ENCODE assay signal across 9 cellular contexts in genomic region chr11:10908215-10908990, GRCh38. TPM values are rescaled to one million over a fixed set of nuclear protein-coding genes. Genes with fewer than 3 reads are reported as not detected.
DNase-seq lines count a peak whose midpoint lies in the region; ATAC-seq, FAIRE-seq and TF ChIP-seq lines count a peak whose summit lies in the region.
"Had no signal": no experiment of that assay in that cellular context is flagged by ENCODE, and none has a peak within 500 bp of the region (broad histone marks: within the 10 kb centered on the region; RNA-seq: fewer than 3 reads in every experiment).

No MANE protein-coding gene starts in this region.

- H3K36me3 ChIP-seq in SJCRH30 (no peaks in the 10 kb centered on the region), smooth muscle cell (ENCODE audit: low read depth) (no peaks in the 10 kb centered on the region)

- no peak for ATAC-seq in GM18909 (IDR thresholded peaks at IDR 0.05; ENCODE audit: poor library complexity, unreplicated experiment)
- ATAC-seq in stimulated activated effector memory CD8-positive, alpha-beta T cell treated with anti-CD3 and anti-CD28 coated beads, Interleukin-12 subunit alpha, Interleukin-12 subunit beta, amount 100 ng/mL, for 72 hours, result no peak
- no peak for ATAC-seq in GM21737 (IDR thresholded peaks at IDR 0.05; ENCODE audit: unreplicated experiment)
- ATAC-seq: activated CD8-positive, alpha-beta memory T cell treated with anti-CD3 and anti-CD28 coated beads, Interleukin-2, amount 10 ng/mL, durations not matched to agents 7 days and 5 days had no signal

- DNase-seq in H54 (ENCODE audit: insufficient read length, low spot score) (no peak), SJCRH30 (peak; percentile 53 to 58), fibroblast of the aortic adventitia (ENCODE audit: low read depth) (peak; percentile 71), smooth muscle cell (lab: John Stamatoyannopoulos, UW; ENCODE audit: unreplicated experiment) (no peak), iPS-NIHi7 (ENCODE audit: extremely low spot score) (no peak)
- DNase-seq in stimulated activated effector memory CD8-positive, alpha-beta T cell treated with anti-CD3 and anti-CD28 coated beads, Interleukin-12 subunit alpha, Interleukin-12 subunit beta, amount 100 ng/mL, for 72 hours (ENCODE audit: low spot score in 2 of 2), result no peak
- DNase-seq: activated CD8-positive, alpha-beta memory T cell treated with anti-CD3 and anti-CD28 coated beads, Interleukin-2, amount 10 ng/mL, durations not matched to agents 7 days and 5 days had no signal

- H3K9ac ChIP-seq in smooth muscle cell (ENCODE audit: low read depth), result no peak overlapping the region

- H3F3A ChIP-seq in smooth muscle cell (ENCODE audit: low read depth), result peaks cover 5% of the 10 kb centered on the region

- H3K27ac ChIP-seq in SJCRH30 (peak overlapping the region; percentile 15; the same call in 1 of the 2 replicates), smooth muscle cell (ENCODE audit: low read depth) (peak overlapping the region; percentile 56)

- no peaks in the 10 kb centered on the region for H3K9me3 Mint-ChIP-seq in stimulated activated effector memory CD8-positive, alpha-beta T cell treated with anti-CD3 and anti-CD28 coated beads, Interleukin-12 subunit alpha, Interleukin-12 subunit beta, amount 100 ng/mL, for 72 hours

- H3K9me3 ChIP-seq in SJCRH30 (replicated peaks) (no peaks in the 10 kb centered on the region), smooth muscle cell (replicated peaks; ENCODE audit: low read depth) (no peaks in the 10 kb centered on the region)

- peaks cover 7% of the 10 kb centered on the region for H3K4me1 Mint-ChIP-seq in stimulated activated effector memory CD8-positive, alpha-beta T cell treated with anti-CD3 and anti-CD28 coated beads, Interleukin-12 subunit alpha, Interleukin-12 subunit beta, amount 100 ng/mL, for 72 hours
- H3K4me1 Mint-ChIP-seq: activated CD8-positive, alpha-beta memory T cell treated with anti-CD3 and anti-CD28 coated beads, Interleukin-2, amount 10 ng/mL, durations not matched to agents 7 days and 5 days had no signal

- no peak for TF ChIP-seq POLR2A in H54 (IDR thresholded peaks at IDR 0.05; ENCODE audit: low read depth, low read length)

- H3K79me2 ChIP-seq in smooth muscle cell (ENCODE audit: low read depth), result no peaks in the 10 kb centered on the region

- H3K4me3 ChIP-seq in SJCRH30 (0 out of 2 replicates have a peak overlapping the region, but pooled peaks have one; percentile 7), fibroblast of the aortic adventitia (ENCODE audit: low read depth, low read length) (no peak overlapping the region), smooth muscle cell (no peak overlapping the region)

- H3K27me3 ChIP-seq in SJCRH30 (0 out of 2 replicates have a peak, but pooled peaks cover 5% of the 10 kb centered on the region), smooth muscle cell (ENCODE audit: low read depth) (no peaks in the 10 kb centered on the region)

- H3K4me3 Mint-ChIP-seq in stimulated activated effector memory CD8-positive, alpha-beta T cell treated with anti-CD3 and anti-CD28 coated beads, Interleukin-12 subunit alpha, Interleukin-12 subunit beta, amount 100 ng/mL, for 72 hours, result no peak overlapping the region
- H3K4me3 Mint-ChIP-seq: activated CD8-positive, alpha-beta memory T cell treated with anti-CD3 and anti-CD28 coated beads, Interleukin-2, amount 10 ng/mL, durations not matched to agents 7 days and 5 days had no signal

- H3K4me1 ChIP-seq in SJCRH30, result peaks cover 36% of the 10 kb centered on the region
- H3K4me1 ChIP-seq in smooth muscle cell (ENCODE audit: low read depth), result no peaks in the 10 kb centered on the region

- H2AFZ ChIP-seq in smooth muscle cell (ENCODE audit: low read depth), result no peak overlapping the region

- no peak for TF ChIP-seq CTCF in fibroblast of the aortic adventitia (IDR thresholded peaks at IDR 0.05; ENCODE audit: insufficient read depth, low read length)
- TF ChIP-seq CTCF in smooth muscle cell (IDR thresholded peaks at IDR 0.05; ENCODE audit: borderline replicate concordance, insufficient read depth, poor library complexity, severe bottlenecking), result no peak

- peak overlapping the region; percentile 20 for H3K4me2 ChIP-seq in smooth muscle cell

- H3K36me3 Mint-ChIP-seq in stimulated activated effector memory CD8-positive, alpha-beta T cell treated with anti-CD3 and anti-CD28 coated beads, Interleukin-12 subunit alpha, Interleukin-12 subunit beta, amount 100 ng/mL, for 72 hours, result no peaks in the 10 kb centered on the region
- H3K36me3 Mint-ChIP-seq: activated CD8-positive, alpha-beta memory T cell treated with anti-CD3 and anti-CD28 coated beads, Interleukin-2, amount 10 ng/mL, durations not matched to agents 7 days and 5 days had no signal

- H4K20me1 ChIP-seq in smooth muscle cell (ENCODE audit: low read depth), result no peaks in the 10 kb centered on the region

- WGBS in smooth muscle cell (ENCODE audit: low lambda C conversion rate), result 85% methylated on average over 8 of the region's 8 CpGs

- FAIRE-seq in H54 (lab: Jason Lieb, UNC), result peak; percentile 23

- no peak overlapping the region for H3K27ac Mint-ChIP-seq in stimulated activated effector memory CD8-positive, alpha-beta T cell treated with anti-CD3 and anti-CD28 coated beads, Interleukin-12 subunit alpha, Interleukin-12 subunit beta, amount 100 ng/mL, for 72 hours
- H3K27ac Mint-ChIP-seq: activated CD8-positive, alpha-beta memory T cell treated with anti-CD3 and anti-CD28 coated beads, Interleukin-2, amount 10 ng/mL, durations not matched to agents 7 days and 5 days had no signal

RNA-seq across cellular contexts. Expression of gene ZBED5, which starts 50.5 kb away (rescaled TPM):
- total RNA-seq in SJCRH30 (2014; rRNA removed; shearing (Covaris generic)), result 59.6 and 73.8 TPM in 2 replicates
- 30.3 and 60.6 TPM in 2 replicates for total RNA-seq in fibroblast of the aortic adventitia (ENCODE audit: low replicate concordance)
- 30.6 and 42.7 TPM in 2 replicates for total RNA-seq in smooth muscle cell
- polyA plus RNA-seq in smooth muscle cell, result 22.6 and 26.0 TPM in 2 replicates

Comparison
In these comparisons a context has a peak if more than half of its experiments do, and no peak if none do; other contexts are left out.
1. DNase-seq: peak in SJCRH30 (2 of 2) and fibroblast of the aortic adventitia (single experiment); none in H54 (single experiment), smooth muscle cell (single experiment), iPS-NIHi7 (single experiment) and stimulated activated effector memory CD8-positive, alpha-beta T cell treated with anti-CD3 and anti-CD28 coated beads, Interleukin-12 subunit alpha, Interleukin-12 subunit beta, amount 100 ng/mL, for 72 hours (0 of 2).